Comparison of ENCODE assay signal across 14 cellular contexts in genomic region chr16:75559564-75560372, GRCh38. TPM values are rescaled to one million over a fixed set of nuclear protein-coding genes. Genes with fewer than 3 reads are reported as not detected.
DNase-seq lines count a peak whose midpoint lies in the region; ATAC-seq and TF ChIP-seq lines count a peak whose summit lies in the region.
"Had no signal": no experiment of that assay in that cellular context is flagged by ENCODE, and none has a peak within 500 bp of the region (broad histone marks: within the 10 kb centered on the region; RNA-seq: fewer than 3 reads in every experiment).

No MANE protein-coding gene starts in this region.

- no peaks in the 10 kb centered on the region for H3K36me3 Mint-ChIP-seq in chondrocyte (ENCODE audit: low read depth)
- H3K36me3 Mint-ChIP-seq: CD14-positive monocyte, T-cell had no signal

- H3K4ac ChIP-seq in IMR-90 (ENCODE audit: low read depth, low read length): no peak overlapping the region
- H3K4ac ChIP-seq in mesendoderm (ENCODE audit: low read depth, low read length): no peak overlapping the region

- H3K4me2 ChIP-seq in IMR-90 (ENCODE audit: low read depth, low read length): peak overlapping the region; percentile 19; the same call in 1 of the 2 replicates
- H3K4me2 ChIP-seq in mesendoderm (ENCODE audit: low read length): no peak overlapping the region

- H3K79me2 ChIP-seq in mesendoderm (ENCODE audit: control insufficient read depth, insufficient read depth, low read length): no peaks in the 10 kb centered on the region

- H3K27ac ChIP-seq in IMR-90 (ENCODE audit: insufficient read depth, low read length) (no peak overlapping the region), mesendoderm (ENCODE audit: low read depth, low read length) (no peak overlapping the region), aorta (ENCODE audit: low read depth in 1 of 2, low read length in 2 of 2) (no peak overlapping the region)
- H3K27ac ChIP-seq: adrenal gland, foreskin keratinocyte had no signal

- H3K79me1 ChIP-seq in IMR-90 (ENCODE audit: low read depth in 1 of 2, low read length in 2 of 2): 0 out of 4 replicates have a peak, but pooled peaks cover 0 to 2% of the 10 kb centered on the region in 2 experiments
- no peaks in the 10 kb centered on the region for H3K79me1 ChIP-seq in mesendoderm (ENCODE audit: low read length)

- ATAC-seq in IMR-90 (ENCODE audit: low read depth) (no peak), aorta (ENCODE audit: low FRiP score) (no peak), GM18517 (IDR thresholded peaks at IDR 0.05; ENCODE audit: unreplicated experiment) (no peak)
- ATAC-seq: foreskin keratinocyte; stimulated activated naive CD8-positive, alpha-beta T cell treated with anti-CD3 and anti-CD28 coated beads, Interleukin-15, amount 100 ng/mL, for 72 hours; T-cell had no signal

- no peaks in the 10 kb centered on the region for H3K9me3 Mint-ChIP-seq in chondrocyte (ENCODE audit: low read depth)
- H3K9me3 Mint-ChIP-seq: stimulated activated naive CD8-positive, alpha-beta T cell treated with anti-CD3 and anti-CD28 coated beads, Interleukin-15, amount 100 ng/mL, for 72 hours; T-cell had no signal

- dilution Hi-C loops in IMR-90 (cut with HindIII; ENCODE audit: low sequenced_read_pairs, unreplicated experiment): no loop called here

- H3K4me3 ChIP-seq in IMR-90 (ENCODE audit: insufficient read depth, low read depth, low read length): no peak overlapping the region
- H3K4me3 ChIP-seq in mesendoderm (ENCODE audit: low read length): no peak overlapping the region
- no peak overlapping the region for H3K4me3 ChIP-seq in aorta (ENCODE audit: low read length in 2 of 2)
- H3K4me3 ChIP-seq: adrenal gland had no signal

- H2BK5ac ChIP-seq in IMR-90 (ENCODE audit: low read depth, low read length, poor library complexity, severe bottlenecking) (no peak overlapping the region), mesendoderm (ENCODE audit: low read length) (no peak overlapping the region)

- H3K27me3 Mint-ChIP-seq in chondrocyte (ENCODE audit: low read depth): peaks cover 6% of the 10 kb centered on the region

- BruUV-seq in IMR-90 (replicated peaks; lab: Mats Ljungman, UMichigan): no TSS peak

- H3K18ac ChIP-seq in IMR-90 (ENCODE audit: low read depth, low read length): no peak overlapping the region
- no peak overlapping the region for H3K18ac ChIP-seq in mesendoderm (ENCODE audit: low read length)

- H2BK20ac ChIP-seq in IMR-90 (ENCODE audit: low read depth, low read length): no peak overlapping the region

- H4K8ac ChIP-seq in IMR-90 (ENCODE audit: low read depth in 2 of 2, low read length in 2 of 2) (no peak overlapping the region), mesendoderm (ENCODE audit: low read depth, low read length) (no peak overlapping the region)

- H4K5ac ChIP-seq in IMR-90 (ENCODE audit: low read depth, low read length) (no peak overlapping the region), mesendoderm (ENCODE audit: low read length) (no peak overlapping the region)

- H3K9ac ChIP-seq in IMR-90 (ENCODE audit: low read depth, low read length): no peak overlapping the region
- H3K9ac ChIP-seq in mesendoderm (ENCODE audit: low read length): no peak overlapping the region

- no peak overlapping the region for H3K23ac ChIP-seq in IMR-90 (ENCODE audit: low read depth, low read length)
- H3K23ac ChIP-seq in mesendoderm (ENCODE audit: low read length): no peak overlapping the region

- no peak overlapping the region for H2AK9ac ChIP-seq in IMR-90 (replicated peaks; ENCODE audit: low read depth, low read length, poor library complexity)

- H2BK15ac ChIP-seq in IMR-90 (ENCODE audit: low read depth, low read length): no peak overlapping the region
- H2BK15ac ChIP-seq in mesendoderm (replicated peaks; ENCODE audit: low read depth): no peak overlapping the region

- H3K9me1 ChIP-seq in IMR-90 (ENCODE audit: insufficient read depth, low read length): peaks cover 8% of the 10 kb centered on the region

- peaks cover 15% of the 10 kb centered on the region for H3K4me1 Mint-ChIP-seq in chondrocyte (ENCODE audit: low read depth)

- DNase-seq in AG09319 (ENCODE audit: extremely low read depth, low read depth) (peak; percentile 44), IMR-90 (peak; percentile 62), chondrocyte (ENCODE audit: low spot score) (no peak), mesendoderm (peak; percentile 41), aorta (no peak), NCI-H187 treated with DMSO at 0.1 percent for 48 hours (lab: John Stamatoyannopoulos, UW) (no peak), amygdala (lab: John Stamatoyannopoulos, UW) (no peak)
- DNase-seq: adrenal gland; NCI-H748 treated with DMSO at 0.1 percent for 48 hours; stimulated activated naive CD8-positive, alpha-beta T cell treated with anti-CD3 and anti-CD28 coated beads, Interleukin-15, amount 100 ng/mL, for 72 hours; T-cell had no signal

- H4K91ac ChIP-seq in IMR-90 (ENCODE audit: insufficient read depth, low read depth, low read length): no peak overlapping the region

- H3K4me1 ChIP-seq in IMR-90 (ENCODE audit: control insufficient read depth, insufficient read depth, low read length) (peaks cover 5% of the 10 kb centered on the region; the same call in 1 of the 2 replicates), mesendoderm (ENCODE audit: control insufficient read depth, low read depth, low read length) (no peaks in the 10 kb centered on the region), aorta (ENCODE audit: control insufficient read depth in 1 of 2, insufficient read depth in 2 of 2, low read length in 2 of 2) (no peaks in the 10 kb centered on the region)

- peaks cover 8% of the 10 kb centered on the region for H3K27me3 ChIP-seq in IMR-90 (ENCODE audit: control insufficient read depth, insufficient read depth, low read length)
- H3K27me3 ChIP-seq in mesendoderm (ENCODE audit: insufficient read depth, low read length, poor library complexity): no peaks in the 10 kb centered on the region
- H3K27me3 ChIP-seq in aorta (ENCODE audit: control insufficient read depth in 1 of 2, insufficient read depth in 2 of 2, low read length in 1 of 2): no peaks in the 10 kb centered on the region
- H3K27me3 ChIP-seq: adrenal gland, foreskin keratinocyte had no signal

- H3K56ac ChIP-seq in IMR-90 (ENCODE audit: extremely low read depth, insufficient read depth, low read length) (no peak overlapping the region), mesendoderm (ENCODE audit: low read length) (no peak overlapping the region)

- no peak for TF ChIP-seq RAD21 in IMR-90 (IDR thresholded peaks at IDR 0.05; ENCODE audit: low read length)

- peak overlapping the region; percentile 77 for H2AFZ ChIP-seq in IMR-90 (replicated peaks; ENCODE audit: low read length, poor library complexity)

- TF ChIP-seq CTCF in AG09319 (IDR thresholded peaks at IDR 0.05; ENCODE audit: low read depth, low read length): no peak
- TF ChIP-seq CTCF in IMR-90 (conservative IDR thresholded peaks at IDR 0.05; ENCODE audit: low read depth, low read length): no peak
- no peak for TF ChIP-seq CTCF in chondrocyte (IDR thresholded peaks at IDR 0.05)

- H3K14ac ChIP-seq in IMR-90 (replicated peaks; ENCODE audit: low read depth, low read length): no peak overlapping the region

- CTCF ChIA-PET in IMR-90 (lab: Yijun Ruan, JAX): no interaction called here

- no peak overlapping the region for H2BK120ac ChIP-seq in IMR-90 (ENCODE audit: low read depth, low read length)
- no peak overlapping the region for H2BK120ac ChIP-seq in mesendoderm (ENCODE audit: low read depth, low read length)

- WGBS in IMR-90 (ENCODE audit: extremely low coverage in 2 of 2, insufficient read length in 1 of 2), 2 experiments: no CpG with 5 or more reads among the region's 10 CpGs
- no CpG with 5 or more reads among the region's 10 CpGs for WGBS in mesendoderm (ENCODE audit: extremely low coverage, insufficient coverage, low lambda C conversion rate)
- WGBS in aorta, 2 donors: 63 to 64% methylated on average over 10 of the region's 10 CpGs

- TF ChIP-seq POLR2A in IMR-90 (IDR thresholded peaks at IDR 0.05; ENCODE audit: low read depth, low read length): no peak

- intact Hi-C loops in IMR-90 (cut with micrococcal nuclease) (loop anchor here (5.0 kb wide), 1 partner anchor 97 kb away; the partner anchor contains the start of gene TMEM170A), aorta (cut with DNase I) (no loop called here)

- no peaks in the 10 kb centered on the region for H3K36me3 ChIP-seq in IMR-90 (ENCODE audit: control insufficient read depth, insufficient read depth, low read length)
- no peaks in the 10 kb centered on the region for H3K36me3 ChIP-seq in mesendoderm (ENCODE audit: control insufficient read depth, insufficient read depth, low read length)
- no peaks in the 10 kb centered on the region for H3K36me3 ChIP-seq in aorta (ENCODE audit: control insufficient read depth in 1 of 2, insufficient read depth in 2 of 2, low read length in 1 of 2)
- H3K36me3 ChIP-seq: adrenal gland had no signal

- no peaks in the 10 kb centered on the region for H4K20me1 ChIP-seq in IMR-90 (ENCODE audit: insufficient read depth, low read length)

- no peak overlapping the region for H2AK5ac ChIP-seq in IMR-90 (ENCODE audit: low read depth, low read length)
- H2AK5ac ChIP-seq in mesendoderm (ENCODE audit: low read length): no peak overlapping the region

- in situ Hi-C loops in IMR-90 (cut with MboI; ENCODE audit: low sequenced_read_pairs): no loop called here

- POLR2A ChIA-PET in IMR-90 (lab: Charles Lee; ENCODE audit: unreplicated experiment): no interaction called here

- H3K9me3 ChIP-seq in IMR-90 (ENCODE audit: control insufficient read depth, insufficient read depth, low read length): no peaks in the 10 kb centered on the region
- no peaks in the 10 kb centered on the region for H3K9me3 ChIP-seq in aorta (ENCODE audit: control insufficient read depth, low read length)
- H3K9me3 ChIP-seq: adrenal gland had no signal

- H3K4me3 Mint-ChIP-seq in chondrocyte (ENCODE audit: unreplicated experiment): peak overlapping the region; percentile 35
- H3K4me3 Mint-ChIP-seq: stimulated activated naive CD8-positive, alpha-beta T cell treated with anti-CD3 and anti-CD28 coated beads, Interleukin-15, amount 100 ng/mL, for 72 hours; T-cell had no signal

- H3K27ac Mint-ChIP-seq in chondrocyte (ENCODE audit: unreplicated experiment): peak overlapping the region; percentile 76
- H3K27ac Mint-ChIP-seq: CD14-positive monocyte; stimulated activated naive CD8-positive, alpha-beta T cell treated with anti-CD3 and anti-CD28 coated beads, Interleukin-15, amount 100 ng/mL, for 72 hours; T-cell had no signal

RNA-seq across cellular contexts. Expression of gene TMEM231, which starts 3.7 kb away (rescaled TPM):
- total RNA-seq in IMR-90 (2012; rRNA removed) (7.5 and 10.6 TPM in 2 replicates), chondrocyte (7.1 to 12.4 TPM (median 7.4 TPM) in 3 replicates), aorta (10 to 100 TPM in 1 of 2 donors, 1 to 10 TPM in 1; 6.8 to 10.3 TPM)
- polyA plus RNA-seq in IMR-90 (2012; rRNA removed) (15.4 and 15.5 TPM in 2 replicates), aorta (10 to 100 TPM in 1 of 2 donors, 1 to 10 TPM in 1; 2.3 to 11.0 TPM)
- polyA plus RNA-seq in IMR-90 (2012; cell fraction: cytosol; rRNA removed): 11.4 and 15.4 TPM in 2 replicates
- 7.2 and 8.4 TPM in 2 replicates for polyA plus RNA-seq in IMR-90 (2012; cell fraction: nucleus; rRNA removed; ENCODE audit: low replicate concordance)
- 6.0 TPM for polyA plus RNA-seq in mesendoderm (2013, experiment 1 of 2)
- 6.0 TPM for polyA plus RNA-seq in mesendoderm (2013, experiment 2 of 2)

RNA-seq across cellular contexts. Expression of gene GABARAPL2, which starts 6.4 kb away (rescaled TPM):
- total RNA-seq in IMR-90 (2012; rRNA removed) (33.3 and 55.8 TPM in 2 replicates), chondrocyte (58.6 to 99.0 TPM (median 64.5 TPM) in 3 replicates), aorta (100 to 1,000 TPM; 106 to 154 TPM)
- polyA plus RNA-seq in IMR-90 (2012; rRNA removed) (64.5 and 65.9 TPM in 2 replicates), aorta (100 to 1,000 TPM; 198 to 237 TPM)
- polyA plus RNA-seq in IMR-90 (2012; cell fraction: cytosol; rRNA removed): 61.3 and 85.2 TPM in 2 replicates
- 24.9 and 50.1 TPM in 2 replicates for polyA plus RNA-seq in IMR-90 (2012; cell fraction: nucleus; rRNA removed; ENCODE audit: low replicate concordance)
- 53.4 TPM for polyA plus RNA-seq in mesendoderm (2013, experiment 1 of 2)
- 55.3 TPM for polyA plus RNA-seq in mesendoderm (2013, experiment 2 of 2)

RNA-seq across cellular contexts. Expression of gene CHST5, which starts 23.9 kb away (rescaled TPM):
- not detected in 2 replicates for total RNA-seq in IMR-90 (2012; rRNA removed)
- not detected in 2 replicates for polyA plus RNA-seq in IMR-90 (2012; rRNA removed)
- not detected in 2 replicates for polyA plus RNA-seq in IMR-90 (2012; cell fraction: cytosol; rRNA removed)
- 0.15 and 0.33 TPM in 2 replicates for polyA plus RNA-seq in IMR-90 (2012; cell fraction: nucleus; rRNA removed; ENCODE audit: low replicate concordance)
- total RNA-seq in chondrocyte: 0.07 to 0.17 TPM (median 0.10 TPM) in 3 replicates
- 0.01 TPM for polyA plus RNA-seq in mesendoderm (2013, experiment 1 of 2)
- 0.01 TPM for polyA plus RNA-seq in mesendoderm (2013, experiment 2 of 2)
- not detected for total RNA-seq in aorta
- 1 to 10 TPM in 1 of 2 donors, under 1 TPM in 1; 0.97 to 1.5 TPM for polyA plus RNA-seq in aorta
- polyA plus RNA-seq: CD14-positive monocyte, foreskin keratinocyte had no signal

Comparison
In these comparisons a context has a peak if more than half of its experiments do, and no peak if none do; other contexts are left out.
1. DNase-seq: peak in AG09319 (single experiment), IMR-90 (single experiment) and mesendoderm (single experiment); none in chondrocyte (single experiment), aorta (0 of 2), NCI-H187 treated with DMSO at 0.1 percent for 48 hours (single experiment) and amygdala (0 of 56).